ENCODE assay signal across 23 cellular contexts in the genomic region with DNA sequence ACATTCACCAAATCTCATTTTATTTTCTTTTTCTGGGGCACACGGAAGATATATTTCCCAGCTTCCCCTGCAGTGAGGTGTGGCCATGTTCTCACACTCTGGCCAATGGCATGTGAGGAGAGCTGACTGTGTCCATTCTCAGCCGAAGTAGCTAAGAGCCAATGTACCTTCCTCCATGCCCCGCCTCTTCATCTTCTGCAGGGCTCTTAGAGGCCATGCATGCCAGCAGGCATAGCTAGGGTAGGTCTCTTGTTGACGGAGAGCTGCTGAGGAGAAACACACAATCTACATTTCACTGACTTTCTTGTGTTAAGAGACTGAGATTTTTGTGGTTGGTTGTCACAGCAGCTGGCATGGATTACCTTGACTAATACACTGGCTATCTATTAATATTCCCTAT. TPM values are rescaled to one million over a fixed set of nuclear protein-coding genes. Genes with fewer than 3 reads are reported as not detected.
"Had no signal": no experiment of that assay in that cellular context is flagged by ENCODE, and none has a peak within 500 bp of the region (broad histone marks: within the 10 kb centered on the region; RNA-seq: fewer than 3 reads in every experiment).

No MANE protein-coding gene starts in this region.

- H2AFZ ChIP-seq: neural progenitor cell had no signal

- H3K9ac ChIP-seq: neural progenitor cell had no signal

- DNase-seq: activated CD4-positive, alpha-beta T cell treated with anti-CD3 and anti-CD28 coated beads for 48 hours; activated CD8-positive, alpha-beta T cell treated with anti-CD3 and anti-CD28 coated beads, Interleukin-2, amount 10 ng/mL, durations not matched to agents 7 days and 5 days; activated gamma-delta T cell; activated naive CD4-positive, alpha-beta T cell treated with anti-CD3 and anti-CD28 coated beads, Interleukin-2, amount 50 U/mL, for 16 hours; activated naive CD8-positive, alpha-beta T cell treated with anti-CD3 and anti-CD28 coated beads, Interleukin-2, amount 50 U/mL, for 24 hours; brain microvascular endothelial cell; caudate nucleus; effector memory CD4-positive, alpha-beta T cell; foreskin keratinocyte; kidney; lower lobe of right lung; naive thymus-derived CD8-positive, alpha-beta T cell; retina; spleen; stimulated activated CD4-positive, alpha-beta T cell treated with anti-CD3 and anti-CD28 coated beads, Interleukin-4, amount 100 ng/mL, for 1 hour; stimulated activated naive CD4-positive, alpha-beta T cell treated with Interleukin-2 at 50 U/mL for 16 hours; T-helper 17 cell; upper lobe of left lung had no signal

- H3K4me1 ChIP-seq: foreskin keratinocyte, lower lobe of right lung had no signal

- H3K36me3 Mint-ChIP-seq: neural progenitor cell had no signal

- H3K27ac Mint-ChIP-seq: activated CD8-positive, alpha-beta T cell treated with anti-CD3 and anti-CD28 coated beads, Interleukin-2, amount 10 ng/mL, durations not matched to agents 7 days and 5 days; activated naive CD8-positive, alpha-beta T cell treated with anti-CD3 and anti-CD28 coated beads, Interleukin-2, amount 50 U/mL, for 24 hours; activated T-helper 1 cell treated with anti-CD3 and anti-CD28 coated beads, Interleukin-12 subunit alpha, Interleukin-12 subunit beta, Interleukin-2, Interleukin-4 antibody, amounts not matched to agents 30 ng/mL and 10 ng/mL and 1 ng/mL, durations not matched to agents 14 hours and 24 hours and 36 hours; naive thymus-derived CD8-positive, alpha-beta T cell; neural progenitor cell; T-helper 17 cell had no signal

- H3K27ac ChIP-seq: brain microvascular endothelial cell, foreskin keratinocyte, lower lobe of right lung, neural progenitor cell, spleen, thoracic aorta, upper lobe of left lung had no signal

- H3K4me2 ChIP-seq: neural progenitor cell had no signal

- FAIRE-seq: kidney had no signal

- H3K36me3 ChIP-seq: brain microvascular endothelial cell, lower lobe of right lung, neural progenitor cell, spleen, thoracic aorta, upper lobe of left lung had no signal

- ATAC-seq: activated CD8-positive, alpha-beta T cell treated with anti-CD3 and anti-CD28 coated beads, Interleukin-2, amount 10 ng/mL, durations not matched to agents 7 days and 5 days; activated naive CD8-positive, alpha-beta T cell treated with anti-CD3 and anti-CD28 coated beads, Interleukin-2, amount 50 U/mL, for 24 hours; foreskin keratinocyte; left lobe of liver; naive thymus-derived CD8-positive, alpha-beta T cell; T-helper 17 cell had no signal

- H3K4me3 ChIP-seq: lower lobe of right lung, neural progenitor cell, spleen, thoracic aorta, upper lobe of left lung had no signal

- H3K9me3 Mint-ChIP-seq: activated naive CD8-positive, alpha-beta T cell treated with anti-CD3 and anti-CD28 coated beads, Interleukin-2, amount 50 U/mL, for 24 hours; activated T-helper 1 cell treated with anti-CD3 and anti-CD28 coated beads, Interleukin-12 subunit alpha, Interleukin-12 subunit beta, Interleukin-2, Interleukin-4 antibody, amounts not matched to agents 30 ng/mL and 10 ng/mL and 1 ng/mL, durations not matched to agents 14 hours and 24 hours and 36 hours; naive thymus-derived CD8-positive, alpha-beta T cell; neural progenitor cell had no signal

- H3K27me3 ChIP-seq: brain microvascular endothelial cell, neural progenitor cell, upper lobe of left lung had no signal

- H3K4me1 Mint-ChIP-seq: activated naive CD8-positive, alpha-beta T cell treated with anti-CD3 and anti-CD28 coated beads, Interleukin-2, amount 50 U/mL, for 24 hours; T-helper 17 cell had no signal

- H3K9me3 ChIP-seq: lower lobe of right lung, spleen, thoracic aorta, upper lobe of left lung had no signal

- H3K4me3 Mint-ChIP-seq: activated CD8-positive, alpha-beta T cell treated with anti-CD3 and anti-CD28 coated beads, Interleukin-2, amount 10 ng/mL, durations not matched to agents 7 days and 5 days; activated naive CD8-positive, alpha-beta T cell treated with anti-CD3 and anti-CD28 coated beads, Interleukin-2, amount 50 U/mL, for 24 hours; activated T-helper 1 cell treated with anti-CD3 and anti-CD28 coated beads, Interleukin-12 subunit alpha, Interleukin-12 subunit beta, Interleukin-2, Interleukin-4 antibody, amounts not matched to agents 30 ng/mL and 10 ng/mL and 1 ng/mL, durations not matched to agents 14 hours and 24 hours and 36 hours; naive thymus-derived CD8-positive, alpha-beta T cell; neural progenitor cell; T-helper 17 cell had no signal

RNA-seq across cellular contexts. Expression of a gene that starts 57.1 kb away (rescaled TPM):
- total RNA-seq: dermis microvascular lymphatic vessel endothelial cell, left lobe of liver had no signal
